In the genomic region with DNA sequence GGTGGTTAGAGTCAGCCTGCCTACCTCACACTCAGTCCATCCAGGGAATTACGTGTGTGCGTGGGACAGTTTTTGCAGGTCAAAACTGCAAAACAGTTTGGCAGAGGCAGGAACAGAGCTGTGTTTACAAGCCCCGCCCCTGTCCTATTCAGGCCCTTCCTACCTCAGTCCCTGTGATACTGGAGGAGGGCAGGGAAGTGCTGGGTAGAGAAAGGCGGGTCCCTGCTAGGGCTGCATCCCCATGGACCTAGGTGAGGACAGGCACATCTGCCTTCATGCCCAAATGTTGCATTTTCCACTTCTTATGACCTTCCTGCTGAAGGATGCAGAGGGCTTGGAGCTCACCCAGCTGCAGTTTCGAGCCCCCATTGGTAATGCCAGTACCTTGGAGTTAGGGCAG, we compare ENCODE assay signal across 1 cellular context.
TF ChIP-seq lines count a peak whose summit lies in the region.

No MANE protein-coding gene starts in this region.

TF ChIP-seq in HepG2, 621 proteins besides CTCF, POLR2A, EP300 and RAD21 (continued from another document):
- TF ChIP-seq, protein P1, sequence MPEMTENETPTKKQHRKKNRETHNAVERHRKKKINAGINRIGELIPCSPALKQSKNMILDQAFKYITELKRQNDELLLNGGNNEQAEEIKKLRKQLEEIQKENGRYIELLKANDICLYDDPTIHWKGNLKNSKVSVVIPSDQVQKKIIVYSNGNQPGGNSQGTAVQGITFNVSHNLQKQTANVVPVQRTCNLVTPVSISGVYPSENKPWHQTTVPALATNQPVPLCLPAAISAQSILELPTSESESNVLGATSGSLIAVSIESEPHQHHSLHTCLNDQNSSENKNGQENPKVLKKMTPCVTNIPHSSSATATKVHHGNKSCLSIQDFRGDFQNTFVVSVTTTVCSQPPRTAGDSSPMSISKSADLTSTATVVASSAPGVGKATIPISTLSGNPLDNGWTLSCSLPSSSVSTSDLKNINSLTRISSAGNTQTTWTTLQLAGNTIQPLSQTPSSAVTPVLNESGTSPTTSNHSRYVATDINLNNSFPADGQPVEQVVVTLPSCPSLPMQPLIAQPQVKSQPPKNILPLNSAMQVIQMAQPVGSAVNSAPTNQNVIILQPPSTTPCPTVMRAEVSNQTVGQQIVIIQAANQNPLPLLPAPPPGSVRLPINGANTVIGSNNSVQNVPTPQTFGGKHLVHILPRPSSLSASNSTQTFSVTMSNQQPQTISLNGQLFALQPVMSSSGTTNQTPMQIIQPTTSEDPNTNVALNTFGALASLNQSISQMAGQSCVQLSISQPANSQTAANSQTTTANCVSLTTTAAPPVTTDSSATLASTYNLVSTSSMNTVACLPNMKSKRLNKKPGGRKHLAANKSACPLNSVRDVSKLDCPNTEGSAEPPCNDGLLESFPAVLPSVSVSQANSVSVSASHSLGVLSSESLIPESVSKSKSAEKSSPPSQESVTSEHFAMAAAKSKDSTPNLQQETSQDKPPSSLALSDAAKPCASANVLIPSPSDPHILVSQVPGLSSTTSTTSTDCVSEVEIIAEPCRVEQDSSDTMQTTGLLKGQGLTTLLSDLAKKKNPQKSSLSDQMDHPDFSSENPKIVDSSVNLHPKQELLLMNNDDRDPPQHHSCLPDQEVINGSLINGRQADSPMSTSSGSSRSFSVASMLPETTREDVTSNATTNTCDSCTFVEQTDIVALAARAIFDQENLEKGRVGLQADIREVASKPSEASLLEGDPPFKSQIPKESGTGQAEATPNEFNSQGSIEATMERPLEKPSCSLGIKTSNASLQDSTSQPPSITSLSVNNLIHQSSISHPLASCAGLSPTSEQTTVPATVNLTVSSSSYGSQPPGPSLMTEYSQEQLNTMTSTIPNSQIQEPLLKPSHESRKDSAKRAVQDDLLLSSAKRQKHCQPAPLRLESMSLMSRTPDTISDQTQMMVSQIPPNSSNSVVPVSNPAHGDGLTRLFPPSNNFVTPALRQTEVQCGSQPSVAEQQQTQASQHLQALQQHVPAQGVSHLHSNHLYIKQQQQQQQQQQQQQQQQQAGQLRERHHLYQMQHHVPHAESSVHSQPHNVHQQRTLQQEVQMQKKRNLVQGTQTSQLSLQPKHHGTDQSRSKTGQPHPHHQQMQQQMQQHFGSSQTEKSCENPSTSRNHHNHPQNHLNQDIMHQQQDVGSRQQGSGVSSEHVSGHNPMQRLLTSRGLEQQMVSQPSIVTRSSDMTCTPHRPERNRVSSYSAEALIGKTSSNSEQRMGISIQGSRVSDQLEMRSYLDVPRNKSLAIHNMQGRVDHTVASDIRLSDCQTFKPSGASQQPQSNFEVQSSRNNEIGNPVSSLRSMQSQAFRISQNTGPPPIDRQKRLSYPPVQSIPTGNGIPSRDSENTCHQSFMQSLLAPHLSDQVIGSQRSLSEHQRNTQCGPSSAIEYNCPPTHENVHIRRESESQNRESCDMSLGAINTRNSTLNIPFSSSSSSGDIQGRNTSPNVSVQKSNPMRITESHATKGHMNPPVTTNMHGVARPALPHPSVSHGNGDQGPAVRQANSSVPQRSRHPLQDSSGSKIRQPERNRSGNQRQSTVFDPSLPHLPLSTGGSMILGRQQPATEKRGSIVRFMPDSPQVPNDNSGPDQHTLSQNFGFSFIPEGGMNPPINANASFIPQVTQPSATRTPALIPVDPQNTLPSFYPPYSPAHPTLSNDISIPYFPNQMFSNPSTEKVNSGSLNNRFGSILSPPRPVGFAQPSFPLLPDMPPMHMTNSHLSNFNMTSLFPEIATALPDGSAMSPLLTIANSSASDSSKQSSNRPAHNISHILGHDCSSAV (CRISPR knock-in tag; IDR thresholded peaks at IDR 0.05; ENCODE audit: borderline replicate concordance), result no peak
- TF ChIP-seq FOXA1 (IDR thresholded peaks at IDR 0.05) (no peak), FOXA1 (CRISPR knock-in tag; IDR thresholded peaks at IDR 0.05) (0 out of 2 replicates have a peak, but pooled peaks have one; percentile 26), KDM3A (CRISPR knock-in tag; IDR thresholded peaks at IDR 0.05; ENCODE audit: low read depth) (no peak), JARID2 (CRISPR knock-in tag; IDR thresholded peaks at IDR 0.05; ENCODE audit: insufficient replicate concordance) (no peak), FOXA3 (CRISPR knock-in tag; IDR thresholded peaks at IDR 0.05) (peak; percentile 37; the same call in 1 of the 2 replicates)
